28 cellular contexts compared by ENCODE assay signal in the genomic region with DNA sequence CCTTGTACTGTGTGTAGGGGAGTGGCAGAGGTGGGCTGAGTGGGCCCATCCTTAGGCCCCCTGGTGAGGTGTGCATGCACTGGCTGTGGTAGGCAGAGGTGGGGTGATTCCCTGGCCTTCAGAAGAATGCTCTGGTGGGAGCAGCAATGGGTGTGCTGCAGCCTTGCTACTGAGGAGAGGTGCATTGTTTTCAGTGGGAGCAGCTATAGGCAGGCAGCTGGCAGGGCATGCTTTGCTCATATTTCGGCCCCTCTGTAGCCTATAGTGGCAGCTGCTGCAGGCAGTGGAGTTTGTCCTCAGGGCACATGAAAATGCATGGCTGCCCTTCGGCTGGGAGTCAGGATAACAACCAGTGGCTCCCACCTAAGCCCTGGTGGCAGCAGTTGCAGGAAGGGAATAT.
"Had no signal": no experiment of that assay in that cellular context is flagged by ENCODE, and none has a peak within 500 bp of the region (broad histone marks: within the 10 kb centered on the region; RNA-seq: fewer than 3 reads in every experiment).

No MANE protein-coding gene starts in this region.

- H3K27ac ChIP-seq: coronary artery, hepatocyte, neutrophil, psoas muscle, spleen, stomach, thoracic aorta, transverse colon had no signal

- H3K4me1 Mint-ChIP-seq: endodermal cell; nephron; stimulated activated memory B cell treated with anti-CD40 and anti-IgM and Interleukin-4, amounts not matched to agents 10 μg/mL and 1 μg/mL and 100 μg/mL, for 72 hours had no signal

- H3K4me3 ChIP-seq: coronary artery, hepatocyte, lung, psoas muscle, spleen, stomach, thoracic aorta, transverse colon had no signal

- H3K4me1 ChIP-seq: psoas muscle, spleen, stomach had no signal

- H2AFZ ChIP-seq: hepatocyte had no signal

- H3K27me3 ChIP-seq: hepatocyte, neutrophil, spleen, stomach, transverse colon had no signal

- H3K27ac Mint-ChIP-seq: endodermal cell; nephron; stimulated activated memory B cell treated with anti-CD40 and anti-IgM and Interleukin-4, amounts not matched to agents 10 μg/mL and 1 μg/mL and 100 μg/mL, for 72 hours had no signal

- H3K36me3 Mint-ChIP-seq: stimulated activated memory B cell treated with anti-CD40 and anti-IgM and Interleukin-4, amounts not matched to agents 10 μg/mL and 1 μg/mL and 100 μg/mL, for 72 hours had no signal

- H3K9me3 ChIP-seq: neutrophil had no signal

- ATAC-seq: left cardiac atrium; left ventricle myocardium superior; psoas muscle; sciatic nerve; stimulated activated memory B cell treated with anti-CD40 and anti-IgM and Interleukin-4, amounts not matched to agents 10 μg/mL and 1 μg/mL and 100 μg/mL, for 72 hours had no signal

- H3K79me2 ChIP-seq: hepatocyte had no signal

- DNase-seq: effector CD4-positive, alpha-beta T cell; endodermal cell; erythroblast; foreskin melanocyte; head of caudate nucleus; kidney; left cardiac atrium; left ventricle myocardium superior; mesenchymal stem cell; midbrain; naive B cell; psoas muscle; retina; spleen; stimulated activated CD4-positive, alpha-beta T cell treated with anti-CD3 and anti-CD28 coated beads, Interleukin-15, amount 100 ng/mL, for 24 hours; stimulated activated CD4-positive, alpha-beta T cell treated with anti-CD3 and anti-CD28 coated beads, Interleukin-1b, Interleukin-23, amount 100 ng/mL, for 48 hours; stimulated activated CD4-positive, alpha-beta T cell treated with anti-CD3 and anti-CD28 coated beads, Interleukin-4, amount 100 ng/mL, for 24 hours; stomach; substantia nigra; transverse colon had no signal

- H3K36me3 ChIP-seq: neutrophil, spleen, stomach, thoracic aorta, transverse colon had no signal

- H3K4me3 Mint-ChIP-seq: endodermal cell; naive B cell; nephron; stimulated activated memory B cell treated with anti-CD40 and anti-IgM and Interleukin-4, amounts not matched to agents 10 μg/mL and 1 μg/mL and 100 μg/mL, for 72 hours had no signal
